Comparison of ENCODE assay signal across 9 cellular contexts in the genomic region with DNA sequence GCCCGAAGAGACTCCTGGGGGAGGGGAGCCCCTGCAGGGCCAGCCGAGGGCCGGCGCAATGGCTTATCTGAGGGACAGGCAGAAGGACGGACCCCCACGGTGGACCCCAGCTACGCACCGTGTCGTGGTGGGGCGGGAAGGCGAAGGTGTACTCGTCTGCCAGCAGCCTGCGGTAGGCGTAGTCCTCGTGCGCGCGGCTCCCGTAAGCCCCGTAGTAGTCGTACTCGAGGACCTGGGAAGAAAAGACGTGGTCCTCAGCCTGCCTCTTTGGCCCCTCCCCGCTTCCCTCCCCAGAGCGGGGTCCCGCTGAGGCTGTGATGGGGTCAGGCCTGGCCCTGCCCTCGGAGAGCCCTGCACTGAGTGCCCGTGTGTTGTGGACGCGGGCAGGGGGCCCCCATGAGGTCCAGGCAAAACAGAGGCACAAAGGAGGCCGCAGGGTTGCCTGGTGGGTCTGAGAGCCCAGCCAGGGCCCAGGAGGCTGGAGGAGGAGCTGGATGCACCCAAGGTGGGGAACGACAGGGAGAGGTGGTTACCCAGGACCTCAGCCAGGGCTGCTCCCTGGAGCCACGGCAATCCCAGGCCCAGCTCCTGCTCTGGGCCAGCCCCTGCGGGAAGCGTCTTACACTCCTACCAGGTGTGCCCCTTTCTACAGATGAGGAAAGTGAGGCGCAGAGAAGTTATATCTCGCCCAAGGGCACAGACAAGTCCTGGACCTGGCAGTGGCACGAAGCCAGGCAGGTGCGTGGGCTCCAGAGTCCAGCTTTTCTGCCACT. TPM values are rescaled to one million over a fixed set of nuclear protein-coding genes. Genes with fewer than 3 reads are reported as not detected.
A peak's percentile ranks its signal among the peaks of the same experiment; 100 is the strongest.
DNase-seq lines count a peak whose midpoint lies in the region; ATAC-seq and TF ChIP-seq lines count a peak whose summit lies in the region.
"Had no signal": no experiment of that assay in that cellular context is flagged by ENCODE, and none has a peak within 500 bp of the region (broad histone marks: within the 10 kb centered on the region; RNA-seq: fewer than 3 reads in every experiment).

No MANE protein-coding gene starts in this region.

- 38% methylated on average over 31 of the region's 39 CpGs for WGBS in suprapubic skin

- TF ChIP-seq EP300 in suprapubic skin (IDR thresholded peaks at IDR 0.05), result no peak

- TF ChIP-seq POLR2A in suprapubic skin (IDR thresholded peaks at IDR 0.05), result no peak

- peak in 2 of 3 experiments; percentile 88 to 89 for DNase-seq in NCI-H1417 (lab: John Stamatoyannopoulos, UW)
- no peak for DNase-seq in NCI-H1417 treated with DMSO at 0.1 percent for 48 hours (lab: John Stamatoyannopoulos, UW)
- no peak for DNase-seq in activated naive CD4-positive, alpha-beta T cell treated with anti-CD3 and anti-CD28 coated beads, Interleukin-2, amount 50 U/mL, for 72 hours (ENCODE audit: low spot score in 2 of 2)
- DNase-seq in left lobe of liver (ENCODE audit: low spot score), result no peak
- peak in 1 of 2 donors; percentile 53 for DNase-seq in suprapubic skin (ENCODE audit: low spot score in 2 of 2)
- DNase-seq in NCI-H2081 (lab: John Stamatoyannopoulos, UW), result no peak

- peak overlapping the region; percentile 34 for H3K4me3 ChIP-seq in suprapubic skin

- H3K9me3 Mint-ChIP-seq in activated naive CD4-positive, alpha-beta T cell treated with anti-CD3 and anti-CD28 coated beads, Interleukin-2, amount 50 U/mL, for 72 hours, result peaks cover 0 to 4% of the 10 kb centered on the region in 2 donors

- TF ChIP-seq CTCF in suprapubic skin (IDR thresholded peaks at IDR 0.05), result no peak

- no peaks in the 10 kb centered on the region for H3K36me3 ChIP-seq in suprapubic skin
- H3K36me3 ChIP-seq: neutrophil had no signal

- H3K4me1 ChIP-seq in suprapubic skin, result peaks cover 32% of the 10 kb centered on the region

- peak overlapping the region; percentile 86 to 88 for H3K27ac Mint-ChIP-seq in activated naive CD4-positive, alpha-beta T cell treated with anti-CD3 and anti-CD28 coated beads, Interleukin-2, amount 50 U/mL, for 72 hours

- ATAC-seq in activated naive CD4-positive, alpha-beta T cell treated with anti-CD3 and anti-CD28 coated beads, Interleukin-2, amount 50 U/mL, for 72 hours, result peak; percentile 2 to 31
- ATAC-seq in left lobe of liver (peak; percentile 3), GM19463 (IDR thresholded peaks at IDR 0.05; ENCODE audit: unreplicated experiment) (no peak), HG03439 (IDR thresholded peaks at IDR 0.05; ENCODE audit: unreplicated experiment) (no peak)

- H3K36me3 Mint-ChIP-seq in activated naive CD4-positive, alpha-beta T cell treated with anti-CD3 and anti-CD28 coated beads, Interleukin-2, amount 50 U/mL, for 72 hours, result peaks cover 6 to 8% of the 10 kb centered on the region in 2 donors

- no peaks in the 10 kb centered on the region for H3K9me3 ChIP-seq in suprapubic skin
- H3K9me3 ChIP-seq: neutrophil had no signal

- H3K27ac ChIP-seq in suprapubic skin, result no peak overlapping the region
- H3K27ac ChIP-seq: neutrophil had no signal

- H3K27me3 ChIP-seq in suprapubic skin, result peaks cover 47% of the 10 kb centered on the region

RNA-seq across cellular contexts. Expression of gene SARDH, which starts 35.2 kb away (rescaled TPM):
- total RNA-seq in activated naive CD4-positive, alpha-beta T cell treated with anti-CD3 and anti-CD28 coated beads, Interleukin-2, amount 50 U/mL, for 72 hours, result 1 to 10 TPM; 3.5 to 7.5 TPM
- 208 TPM for total RNA-seq in left lobe of liver
- under 1 TPM in 3 of 4 donors, not detected in 1; 0.32 to 0.98 (median 0.44) TPM for total RNA-seq in suprapubic skin

Comparison
In these comparisons a context has a peak if more than half of its experiments do, and no peak if none do; other contexts are left out.
1. DNase-seq: peak in NCI-H1417 (2 of 3); none in NCI-H1417 treated with DMSO at 0.1 percent for 48 hours (single experiment), activated naive CD4-positive, alpha-beta T cell treated with anti-CD3 and anti-CD28 coated beads, Interleukin-2, amount 50 U/mL, for 72 hours (0 of 2), left lobe of liver (single experiment) and NCI-H2081 (0 of 2).
2. ATAC-seq: peak in activated naive CD4-positive, alpha-beta T cell treated with anti-CD3 and anti-CD28 coated beads, Interleukin-2, amount 50 U/mL, for 72 hours (2 of 2) and left lobe of liver (single experiment); none in GM19463 (single experiment) and HG03439 (single experiment).
3. RNA of gene SARDH, which starts 35.2 kb away (total RNA-seq): 208 TPM in left lobe of liver (single experiment); 3.5 to 7.5 TPM in activated naive CD4-positive, alpha-beta T cell treated with anti-CD3 and anti-CD28 coated beads, Interleukin-2, amount 50 U/mL, for 72 hours and 0.32 to 0.98 TPM in suprapubic skin; every median in the first group is over 10 times any median in the second.